In genomic region chrX:104391905-104392304, GRCh38 we compare ENCODE assay signal across 34 cellular contexts.
"Had no signal": no experiment of that assay in that cellular context is flagged by ENCODE, and none has a peak within 500 bp of the region (broad histone marks: within the 10 kb centered on the region; RNA-seq: fewer than 3 reads in every experiment).

No MANE protein-coding gene starts in this region.

- H3K4me2 ChIP-seq: hepatocyte had no signal

- H3K36me3 ChIP-seq: ascending aorta, brain microvascular endothelial cell, gastroesophageal sphincter, ovary, prostate gland, sigmoid colon, thoracic aorta, uterus had no signal

- H3K4me3 ChIP-seq: ascending aorta, gastroesophageal sphincter, hepatocyte, ovary, prostate gland, sigmoid colon, thoracic aorta, uterus had no signal

- H3K4me1 Mint-ChIP-seq: activated CD4-positive, alpha-beta memory T cell treated with anti-CD3 and anti-CD28 coated beads, Interleukin-2, amount 10 ng/mL, durations not matched to agents 7 days and 5 days; activated naive CD4-positive, alpha-beta T cell treated with anti-CD3 and anti-CD28 coated beads, Interleukin-2, amount 10 ng/mL, durations not matched to agents 7 days and 5 days; activated naive CD8-positive, alpha-beta T cell treated with anti-CD3 and anti-CD28 coated beads, Interleukin-2, amount 10 ng/mL, durations not matched to agents 7 days and 5 days; mesothelial cell of epicardium; naive B cell; nephron progenitor cell; stimulated activated effector memory CD8-positive, alpha-beta T cell treated with anti-CD3 and anti-CD28 coated beads, Interleukin-12 subunit alpha, Interleukin-12 subunit beta, amount 100 ng/mL, for 72 hours; T-cell had no signal

- H2AFZ ChIP-seq: hepatocyte had no signal

- H3K27me3 Mint-ChIP-seq: activated CD4-positive, alpha-beta memory T cell treated with anti-CD3 and anti-CD28 coated beads, Interleukin-2, amount 10 ng/mL, durations not matched to agents 7 days and 5 days; activated naive CD4-positive, alpha-beta T cell treated with anti-CD3 and anti-CD28 coated beads, Interleukin-2, amount 10 ng/mL, durations not matched to agents 7 days and 5 days; activated naive CD8-positive, alpha-beta T cell treated with anti-CD3 and anti-CD28 coated beads, Interleukin-2, amount 10 ng/mL, durations not matched to agents 7 days and 5 days; effector memory CD8-positive, alpha-beta T cell; naive B cell; stimulated activated naive CD8-positive, alpha-beta T cell treated with anti-CD3 and anti-CD28 coated beads, Interleukin-15, Interleukin-2, amounts not matched to agents 100 ng/mL and 50 ng/mL, for 24 hours had no signal

- H3K4me3 Mint-ChIP-seq: activated CD4-positive, alpha-beta memory T cell treated with anti-CD3 and anti-CD28 coated beads, Interleukin-2, amount 10 ng/mL, durations not matched to agents 7 days and 5 days; activated naive CD4-positive, alpha-beta T cell treated with anti-CD3 and anti-CD28 coated beads, Interleukin-2, amount 10 ng/mL, durations not matched to agents 7 days and 5 days; activated naive CD8-positive, alpha-beta T cell treated with anti-CD3 and anti-CD28 coated beads, Interleukin-2, amount 10 ng/mL, durations not matched to agents 7 days and 5 days; activated T-cell treated with anti-CD3 and anti-CD28 coated beads, Interleukin-2, amount 50 U/mL, for 24 hours; effector memory CD8-positive, alpha-beta T cell; mesothelial cell of epicardium; naive B cell; nephron progenitor cell; stimulated activated effector memory CD8-positive, alpha-beta T cell treated with anti-CD3 and anti-CD28 coated beads, Interleukin-12 subunit alpha, Interleukin-12 subunit beta, amount 100 ng/mL, for 72 hours; stimulated activated naive CD8-positive, alpha-beta T cell treated with anti-CD3 and anti-CD28 coated beads, Interleukin-15, Interleukin-2, amounts not matched to agents 100 ng/mL and 50 ng/mL, for 24 hours; T-cell; T-helper 2 cell treated with Interferon-gamma antibody and Interleukin-4, amounts not matched to agents 5 μg/mL and 100 μg/mL, for 36 hours had no signal

- H3K27ac ChIP-seq: ascending aorta, brain microvascular endothelial cell, gastroesophageal sphincter, hepatocyte, ovary, prostate gland, sigmoid colon, thoracic aorta, uterus, VCaP had no signal

- H3K9me3 ChIP-seq: ascending aorta, gastroesophageal sphincter, ovary, prostate gland, sigmoid colon, thoracic aorta, uterus had no signal

- H3K27ac Mint-ChIP-seq: activated CD4-positive, alpha-beta memory T cell treated with anti-CD3 and anti-CD28 coated beads, Interleukin-2, amount 10 ng/mL, durations not matched to agents 7 days and 5 days; activated naive CD4-positive, alpha-beta T cell treated with anti-CD3 and anti-CD28 coated beads, Interleukin-2, amount 10 ng/mL, durations not matched to agents 7 days and 5 days; activated naive CD8-positive, alpha-beta T cell treated with anti-CD3 and anti-CD28 coated beads, Interleukin-2, amount 10 ng/mL, durations not matched to agents 7 days and 5 days; activated T-cell treated with anti-CD3 and anti-CD28 coated beads, Interleukin-2, amount 50 U/mL, for 24 hours; effector memory CD8-positive, alpha-beta T cell; mesothelial cell of epicardium; naive B cell; nephron progenitor cell; stimulated activated effector memory CD8-positive, alpha-beta T cell treated with anti-CD3 and anti-CD28 coated beads, Interleukin-12 subunit alpha, Interleukin-12 subunit beta, amount 100 ng/mL, for 72 hours; stimulated activated naive CD8-positive, alpha-beta T cell treated with anti-CD3 and anti-CD28 coated beads, Interleukin-15, Interleukin-2, amounts not matched to agents 100 ng/mL and 50 ng/mL, for 24 hours; T-cell; T-helper 2 cell treated with Interferon-gamma antibody and Interleukin-4, amounts not matched to agents 5 μg/mL and 100 μg/mL, for 36 hours had no signal

- H3K36me3 Mint-ChIP-seq: activated naive CD4-positive, alpha-beta T cell treated with anti-CD3 and anti-CD28 coated beads, Interleukin-2, amount 10 ng/mL, durations not matched to agents 7 days and 5 days; activated naive CD8-positive, alpha-beta T cell treated with anti-CD3 and anti-CD28 coated beads, Interleukin-2, amount 10 ng/mL, durations not matched to agents 7 days and 5 days; mesothelial cell of epicardium; naive B cell; stimulated activated effector memory CD8-positive, alpha-beta T cell treated with anti-CD3 and anti-CD28 coated beads, Interleukin-12 subunit alpha, Interleukin-12 subunit beta, amount 100 ng/mL, for 72 hours; T-cell had no signal

- DNase-seq: activated CD4-positive, alpha-beta memory T cell treated with anti-CD3 and anti-CD28 coated beads, Interleukin-2, amount 10 ng/mL, durations not matched to agents 7 days and 5 days; activated CD4-positive, alpha-beta T cell treated with anti-CD3 and anti-CD28 coated beads for 48 hours; activated CD8-positive, alpha-beta memory T cell treated with anti-CD3 and anti-CD28 coated beads, Interleukin-2, amount 50 U/mL, for 48 hours; activated gamma-delta T cell; activated naive CD4-positive, alpha-beta T cell treated with anti-CD3 and anti-CD28 coated beads, Interleukin-2, amount 10 ng/mL, durations not matched to agents 7 days and 5 days; activated naive CD8-positive, alpha-beta T cell treated with anti-CD3 and anti-CD28 coated beads, Interleukin-2, amount 10 ng/mL, durations not matched to agents 7 days and 5 days; activated T-cell treated with anti-CD3 and anti-CD28 coated beads, Interleukin-2, amount 50 U/mL, for 24 hours; brain microvascular endothelial cell; caudate nucleus; cortex of kidney; effector memory CD8-positive, alpha-beta T cell; islet precursor cell; left cardiac atrium; naive B cell; nephron progenitor cell; ovary; retina; sigmoid colon; small intestine; stimulated activated CD4-positive, alpha-beta T cell treated with anti-CD3 and anti-CD28 coated beads, Interleukin-4, amount 100 ng/mL, for 24 hours; T-cell; trophoblast cell; uterus had no signal

- H3K27me3 ChIP-seq: ascending aorta, brain microvascular endothelial cell, gastroesophageal sphincter, hepatocyte, ovary, sigmoid colon, uterus had no signal

- H3K4me1 ChIP-seq: ascending aorta, gastroesophageal sphincter, prostate gland, sigmoid colon, uterus had no signal

- H3K9me3 Mint-ChIP-seq: activated CD4-positive, alpha-beta memory T cell treated with anti-CD3 and anti-CD28 coated beads, Interleukin-2, amount 10 ng/mL, durations not matched to agents 7 days and 5 days; activated naive CD4-positive, alpha-beta T cell treated with anti-CD3 and anti-CD28 coated beads, Interleukin-2, amount 10 ng/mL, durations not matched to agents 7 days and 5 days; activated naive CD8-positive, alpha-beta T cell treated with anti-CD3 and anti-CD28 coated beads, Interleukin-2, amount 10 ng/mL, durations not matched to agents 7 days and 5 days; activated T-cell treated with anti-CD3 and anti-CD28 coated beads, Interleukin-2, amount 50 U/mL, for 24 hours; effector memory CD8-positive, alpha-beta T cell; stimulated activated effector memory CD8-positive, alpha-beta T cell treated with anti-CD3 and anti-CD28 coated beads, Interleukin-12 subunit alpha, Interleukin-12 subunit beta, amount 100 ng/mL, for 72 hours; stimulated activated naive CD8-positive, alpha-beta T cell treated with anti-CD3 and anti-CD28 coated beads, Interleukin-15, Interleukin-2, amounts not matched to agents 100 ng/mL and 50 ng/mL, for 24 hours; T-cell; T-helper 2 cell treated with Interferon-gamma antibody and Interleukin-4, amounts not matched to agents 5 μg/mL and 100 μg/mL, for 36 hours had no signal

- ATAC-seq: activated CD4-positive, CD25-positive, alpha-beta regulatory T cell treated with anti-CD3 and anti-CD28 coated beads, Interleukin-2, amount 50 U/mL, for 24 hours; effector memory CD8-positive, alpha-beta T cell; gastroesophageal sphincter; left cardiac atrium; stimulated activated effector memory CD8-positive, alpha-beta T cell treated with anti-CD3 and anti-CD28 coated beads, Interleukin-12 subunit alpha, Interleukin-12 subunit beta, amount 100 ng/mL, for 72 hours; T-cell had no signal

- H3K79me2 ChIP-seq: hepatocyte had no signal
